10 cellular contexts compared by ENCODE assay signal in genomic region chr1:965526-966134, GRCh38. TPM values are rescaled to one million over a fixed set of nuclear protein-coding genes. Genes with fewer than 3 reads are reported as not detected.
DNase-seq lines count a peak whose midpoint lies in the region; ATAC-seq and TF ChIP-seq lines count a peak whose summit lies in the region.
"Had no signal": no experiment of that assay in that cellular context is flagged by ENCODE, and none has a peak within 500 bp of the region (broad histone marks: within the 10 kb centered on the region; RNA-seq: fewer than 3 reads in every experiment).

No MANE protein-coding gene starts in this region.

- H3K4me3 ChIP-seq in brain microvascular endothelial cell (ENCODE audit: low read depth, low read length), result no peak overlapping the region

- ATAC-seq in activated T-cell treated with anti-CD3 and anti-CD28 coated beads, Interleukin-2, amount 50 U/mL, for 4 hours, result no peak
- no peak for ATAC-seq in stimulated activated naive B cell treated with anti-CD40 and anti-IgM and Interleukin-4, amounts not matched to agents 10 μg/mL and 1 μg/mL and 100 μg/mL, for 72 hours (replicated peaks)

- H3K36me3 Mint-ChIP-seq in activated T-cell treated with anti-CD3 and anti-CD28 coated beads, Interleukin-2, amount 50 U/mL, for 4 hours (ENCODE audit: insufficient read depth), result no peaks in the 10 kb centered on the region
- peaks cover 6 to 18% of the 10 kb centered on the region in 2 donors for H3K36me3 Mint-ChIP-seq in stimulated activated naive B cell treated with anti-CD40 and anti-IgM and Interleukin-4, amounts not matched to agents 10 μg/mL and 1 μg/mL and 100 μg/mL, for 72 hours

- H3K27ac ChIP-seq in brain microvascular endothelial cell, result peak overlapping the region; percentile 70

- H3K4me1 Mint-ChIP-seq in activated T-cell treated with anti-CD3 and anti-CD28 coated beads, Interleukin-2, amount 50 U/mL, for 4 hours (ENCODE audit: low read depth), result peaks cover 10% of the 10 kb centered on the region
- peaks cover 9 to 31% of the 10 kb centered on the region in 2 donors for H3K4me1 Mint-ChIP-seq in stimulated activated naive B cell treated with anti-CD40 and anti-IgM and Interleukin-4, amounts not matched to agents 10 μg/mL and 1 μg/mL and 100 μg/mL, for 72 hours

- no peak for TF ChIP-seq CTCF in brain microvascular endothelial cell (IDR thresholded peaks at IDR 0.05; ENCODE audit: low read depth, low read length, missing control alignments)

- H3K27ac Mint-ChIP-seq in stimulated activated naive B cell treated with anti-CD40 and anti-IgM and Interleukin-4, amounts not matched to agents 10 μg/mL and 1 μg/mL and 100 μg/mL, for 72 hours, result no peak overlapping the region

- H3K9me3 Mint-ChIP-seq in activated T-cell treated with anti-CD3 and anti-CD28 coated beads, Interleukin-2, amount 50 U/mL, for 4 hours, result no peaks in the 10 kb centered on the region
- H3K9me3 Mint-ChIP-seq in stimulated activated naive B cell treated with anti-CD40 and anti-IgM and Interleukin-4, amounts not matched to agents 10 μg/mL and 1 μg/mL and 100 μg/mL, for 72 hours, result no peaks in the 10 kb centered on the region

- H3K4me3 Mint-ChIP-seq in activated T-cell treated with anti-CD3 and anti-CD28 coated beads, Interleukin-2, amount 50 U/mL, for 4 hours, result peak overlapping the region; percentile 54
- peak overlapping the region; percentile 46 to 61 for H3K4me3 Mint-ChIP-seq in stimulated activated naive B cell treated with anti-CD40 and anti-IgM and Interleukin-4, amounts not matched to agents 10 μg/mL and 1 μg/mL and 100 μg/mL, for 72 hours

- in situ Hi-C loops in brain microvascular endothelial cell (cut with HindIII; ENCODE audit: low pct_ligation_motif_present, low sequenced_read_pairs), result no loop called here

- no peaks in the 10 kb centered on the region for H3K27me3 Mint-ChIP-seq in activated T-cell treated with anti-CD3 and anti-CD28 coated beads, Interleukin-2, amount 50 U/mL, for 4 hours (ENCODE audit: low read depth)
- H3K27me3 Mint-ChIP-seq in stimulated activated naive B cell treated with anti-CD40 and anti-IgM and Interleukin-4, amounts not matched to agents 10 μg/mL and 1 μg/mL and 100 μg/mL, for 72 hours, result peaks cover 16 to 17% of the 10 kb centered on the region in 2 donors

- peaks cover 16% of the 10 kb centered on the region for H3K36me3 ChIP-seq in brain microvascular endothelial cell (replicated peaks)

- no peak for DNase-seq in activated T-cell treated with anti-CD3 and anti-CD28 coated beads, Interleukin-2, amount 50 U/mL, for 4 hours
- DNase-seq in activated T-cell treated with anti-CD3 and anti-CD28 coated beads for 4 hours (no peak), brain microvascular endothelial cell (no peak), dermis blood vessel endothelial cell (no peak)
- DNase-seq in stimulated activated naive B cell treated with anti-CD40 and anti-IgM and Interleukin-4, amounts not matched to agents 10 μg/mL and 1 μg/mL and 100 μg/mL, for 72 hours, result no peak
- DNase-seq in effector CD8-positive, alpha-beta T cell (lab: John Stamatoyannopoulos, UW), result no peak
- DNase-seq: hypothalamus, NCI-H1417 had no signal

- peaks cover 2% of the 10 kb centered on the region for H3K27me3 ChIP-seq in brain microvascular endothelial cell (replicated peaks)

RNA-seq across cellular contexts. Expression of gene PLEKHN1, which starts 0.7 kb away (rescaled TPM):
- 1 to 10 TPM; 1.6 to 2.4 (median 1.9) TPM for total RNA-seq in activated T-cell treated with anti-CD3 and anti-CD28 coated beads, Interleukin-2, amount 50 U/mL, for 4 hours
- 0.17 and 0.37 TPM in 2 replicates for total RNA-seq in dermis blood vessel endothelial cell
- total RNA-seq: cerebellum had no signal

RNA-seq across cellular contexts. Expression of gene KLHL17, which starts 5.2 kb away (rescaled TPM):
- total RNA-seq in activated T-cell treated with anti-CD3 and anti-CD28 coated beads, Interleukin-2, amount 50 U/mL, for 4 hours, result 10 to 100 TPM; 32.1 to 36.6 (median 34.3) TPM
- 5.4 and 8.0 TPM in 2 replicates for total RNA-seq in dermis blood vessel endothelial cell

RNA-seq across cellular contexts. Expression of gene NOC2L, which starts 6.6 kb away (rescaled TPM):
- total RNA-seq in activated T-cell treated with anti-CD3 and anti-CD28 coated beads, Interleukin-2, amount 50 U/mL, for 4 hours, result 100 to 1,000 TPM; 292 to 315 (median 315) TPM
- total RNA-seq in dermis blood vessel endothelial cell, result 70.5 and 98.0 TPM in 2 replicates

RNA-seq across cellular contexts. Expression of gene PERM1, which starts 16.3 kb away (rescaled TPM):
- not detected for total RNA-seq in activated T-cell treated with anti-CD3 and anti-CD28 coated beads, Interleukin-2, amount 50 U/mL, for 4 hours
- total RNA-seq in dermis blood vessel endothelial cell, result not detected in 2 replicates
- total RNA-seq: GM12878 had no signal

RNA-seq across cellular contexts. Expression of gene HES4, which starts 34.3 kb away (rescaled TPM):
- 1 to 10 TPM; 1.3 to 3.0 (median 2.7) TPM for total RNA-seq in activated T-cell treated with anti-CD3 and anti-CD28 coated beads, Interleukin-2, amount 50 U/mL, for 4 hours
- total RNA-seq in dermis blood vessel endothelial cell, result 49.6 and 76.9 TPM in 2 replicates
